Comparison of ENCODE assay signal across 12 cellular contexts in genomic region chr19:58516964-58517833, GRCh38. TPM values are rescaled to one million over a fixed set of nuclear protein-coding genes. Genes with fewer than 3 reads are reported as not detected.
DNase-seq lines count a peak whose midpoint lies in the region; ATAC-seq, FAIRE-seq and TF ChIP-seq lines count a peak whose summit lies in the region.
"Had no signal": no experiment of that assay in that cellular context is flagged by ENCODE, and none has a peak within 500 bp of the region (broad histone marks: within the 10 kb centered on the region; RNA-seq: fewer than 3 reads in every experiment).

No MANE protein-coding gene starts in this region.

- H3K9me3 ChIP-seq in pancreas, result no peaks in the 10 kb centered on the region

- FAIRE-seq in pancreas (lab: Jason Lieb, UNC), result no peak
- FAIRE-seq: TTC549 had no signal

- intact Hi-C loops in pancreas (cut with DNase I), result no loop called here

- no peak overlapping the region for H3K4me3 ChIP-seq in LNCaP clone FGC (ENCODE audit: low read depth, low read length)
- H3K4me3 ChIP-seq in pancreas, result no peak overlapping the region

- TF ChIP-seq CTCF in LNCaP clone FGC (IDR thresholded peaks at IDR 0.05; ENCODE audit: control insufficient read depth, extremely low read depth, insufficient read depth) (peak; percentile 30), brain (conservative IDR thresholded peaks at IDR 0.05) (no peak), pancreas (IDR thresholded peaks at IDR 0.05) (no peak)

- H3K27ac ChIP-seq in pancreas, result no peak overlapping the region

- H3K27ac Mint-ChIP-seq in activated CD8-positive, alpha-beta memory T cell treated with anti-CD3 and anti-CD28 coated beads, Interleukin-2, amount 10 ng/mL, durations not matched to agents 7 days and 5 days, result no peak overlapping the region
- peak overlapping the region in 2 of 5 experiments; percentile 21 to 98 for H3K27ac Mint-ChIP-seq in brain

- H3K4me1 ChIP-seq in pancreas, result peaks cover 8 to 14% (median 13%) of the 10 kb centered on the region in 3 donors

- H3K4me3 Mint-ChIP-seq in activated CD8-positive, alpha-beta memory T cell treated with anti-CD3 and anti-CD28 coated beads, Interleukin-2, amount 10 ng/mL, durations not matched to agents 7 days and 5 days, result no peak overlapping the region
- peak overlapping the region in 4 of 5 experiments; percentile 24 to 93 (median 29) for H3K4me3 Mint-ChIP-seq in brain

- peaks cover 63% of the 10 kb centered on the region for H3K4me1 Mint-ChIP-seq in activated CD8-positive, alpha-beta memory T cell treated with anti-CD3 and anti-CD28 coated beads, Interleukin-2, amount 10 ng/mL, durations not matched to agents 7 days and 5 days
- H3K4me1 Mint-ChIP-seq in brain, result peaks cover 64% of the 10 kb centered on the region

- 89% methylated on average over 59 to 65 of the region's 65 CpGs for WGBS in pancreas, 2 donors

- H3K27me3 Mint-ChIP-seq in activated CD8-positive, alpha-beta memory T cell treated with anti-CD3 and anti-CD28 coated beads, Interleukin-2, amount 10 ng/mL, durations not matched to agents 7 days and 5 days, result no peaks in the 10 kb centered on the region
- H3K27me3 Mint-ChIP-seq in brain, result peaks cover 16% of the 10 kb centered on the region

- H3K9me3 Mint-ChIP-seq in activated CD8-positive, alpha-beta memory T cell treated with anti-CD3 and anti-CD28 coated beads, Interleukin-2, amount 10 ng/mL, durations not matched to agents 7 days and 5 days (ENCODE audit: low read depth), result no peaks in the 10 kb centered on the region
- H3K9me3 Mint-ChIP-seq in brain, result no peaks in the 10 kb centered on the region

- H3K36me3 Mint-ChIP-seq in activated CD8-positive, alpha-beta memory T cell treated with anti-CD3 and anti-CD28 coated beads, Interleukin-2, amount 10 ng/mL, durations not matched to agents 7 days and 5 days, result peaks cover 9% of the 10 kb centered on the region
- H3K36me3 Mint-ChIP-seq in brain, result peaks cover 12% of the 10 kb centered on the region

- peaks cover 0 to 8% (median 0%) of the 10 kb centered on the region in 3 donors for H3K36me3 ChIP-seq in pancreas

- DNase-seq in activated CD8-positive, alpha-beta memory T cell treated with anti-CD3 and anti-CD28 coated beads, Interleukin-2, amount 10 ng/mL, durations not matched to agents 7 days and 5 days, result peak; percentile 40
- no peak for DNase-seq in activated CD8-positive, alpha-beta memory T cell treated with anti-CD3 and anti-CD28 coated beads, Interleukin-2, amount 50 U/mL, for 4 hours
- DNase-seq in LNCaP clone FGC (ENCODE audit: low read depth) (no peak), pancreas (peak in 4 of 6 donors; percentile 7 to 77 (median 39)), dermis blood vessel endothelial cell (no peak), NCI-H524 treated with DMSO at 0.1 percent for 48 hours (lab: John Stamatoyannopoulos, UW) (no peak)
- no peak for DNase-seq in activated CD4-positive, CD25-positive, alpha-beta regulatory T cell (lab: John Stamatoyannopoulos, UW)
- DNase-seq: erythroblast, NCI-H2107, RPMI8226 had no signal

- CTCF ChIA-PET in activated CD8-positive, alpha-beta memory T cell treated with anti-CD3 and anti-CD28 coated beads, Interleukin-2, amount 10 ng/mL, durations not matched to agents 7 days and 5 days (lab: Charles Lee), result interaction anchor here (0.6 to 7.7 kb wide), 5 partner anchors 12 to 61 kb away, joined by 3 to 153 read pairs (median 30); partner anchors contain the start of gene TRIM28

- no peak for ATAC-seq in activated CD8-positive, alpha-beta memory T cell treated with anti-CD3 and anti-CD28 coated beads, Interleukin-2, amount 10 ng/mL, durations not matched to agents 7 days and 5 days
- ATAC-seq in pancreas, result no peak

- H3K27me3 ChIP-seq in pancreas, result no peaks in the 10 kb centered on the region

RNA-seq across cellular contexts. Expression of gene ZBTB45, which starts 2.4 kb away (rescaled TPM):
- total RNA-seq in activated CD8-positive, alpha-beta memory T cell treated with anti-CD3 and anti-CD28 coated beads, Interleukin-2, amount 10 ng/mL, durations not matched to agents 7 days and 5 days, result 10 to 100 TPM; 15.1 to 16.9 TPM
- polyA plus RNA-seq in brain (ENCODE audit: insufficient read depth, low read depth, low replicate concordance), result 16.1 TPM
- 1 to 10 TPM; 4.3 to 9.3 (median 6.3) TPM for total RNA-seq in pancreas
- polyA plus RNA-seq in pancreas, result 1 to 10 TPM; 5.8 to 7.5 TPM
- total RNA-seq in dermis blood vessel endothelial cell, result 6.1 and 9.3 TPM in 2 replicates

RNA-seq across cellular contexts. Expression of gene SLC27A5, which starts 5.4 kb away (rescaled TPM):
- 10 to 100 TPM; 22.9 to 23.6 TPM for total RNA-seq in activated CD8-positive, alpha-beta memory T cell treated with anti-CD3 and anti-CD28 coated beads, Interleukin-2, amount 10 ng/mL, durations not matched to agents 7 days and 5 days
- polyA plus RNA-seq in brain (ENCODE audit: insufficient read depth, low read depth, low replicate concordance), result 30.5 TPM
- total RNA-seq in pancreas, result 1 to 10 TPM; 3.0 to 6.7 (median 5.0) TPM
- 10 to 100 TPM; 12.8 to 15.6 TPM for polyA plus RNA-seq in pancreas
- total RNA-seq in dermis blood vessel endothelial cell, result 3.7 and 4.1 TPM in 2 replicates

RNA-seq across cellular contexts. Expression of gene TRIM28, which starts 26.7 kb away (rescaled TPM):
- total RNA-seq in activated CD8-positive, alpha-beta memory T cell treated with anti-CD3 and anti-CD28 coated beads, Interleukin-2, amount 10 ng/mL, durations not matched to agents 7 days and 5 days, result 100 to 1,000 TPM; 488 to 571 TPM
- polyA plus RNA-seq in brain (ENCODE audit: insufficient read depth, low read depth, low replicate concordance) (698 TPM), pancreas (100 to 1,000 TPM; 189 to 208 TPM)
- total RNA-seq in pancreas (100 to 1,000 TPM; 128 to 212 (median 174) TPM), dermis blood vessel endothelial cell (259 and 492 TPM in 2 replicates)

RNA-seq across cellular contexts. Expression of gene CHMP2A, which starts 37.7 kb away (rescaled TPM):
- total RNA-seq in activated CD8-positive, alpha-beta memory T cell treated with anti-CD3 and anti-CD28 coated beads, Interleukin-2, amount 10 ng/mL, durations not matched to agents 7 days and 5 days, result 100 to 1,000 TPM in 1 of 2 experiments, 10 to 100 TPM in 1; 96.4 to 108 TPM
- polyA plus RNA-seq in brain (ENCODE audit: insufficient read depth, low read depth, low replicate concordance) (216 TPM), pancreas (100 to 1,000 TPM; 108 to 118 TPM)
- total RNA-seq in pancreas (10 to 100 TPM; 45.8 to 68.0 (median 58.4) TPM), dermis blood vessel endothelial cell (84.6 and 107 TPM in 2 replicates)

RNA-seq across cellular contexts. Expression of gene ZNF446, which starts 41.0 kb away (rescaled TPM):
- total RNA-seq in activated CD8-positive, alpha-beta memory T cell treated with anti-CD3 and anti-CD28 coated beads, Interleukin-2, amount 10 ng/mL, durations not matched to agents 7 days and 5 days, result 1 to 10 TPM; 5.9 to 7.4 TPM
- polyA plus RNA-seq in brain (ENCODE audit: insufficient read depth, low read depth, low replicate concordance) (13.5 TPM), pancreas (10 to 100 TPM; 19.9 to 23.6 TPM)
- total RNA-seq in pancreas (1 to 10 TPM; 4.4 to 6.6 (median 5.1) TPM), dermis blood vessel endothelial cell (7.1 and 7.6 TPM in 2 replicates)

Comparison
In these comparisons a context has a peak if more than half of its experiments do, and no peak if none do; other contexts are left out.
1. DNase-seq: peak in activated CD8-positive, alpha-beta memory T cell treated with anti-CD3 and anti-CD28 coated beads, Interleukin-2, amount 10 ng/mL, durations not matched to agents 7 days and 5 days (single experiment) and pancreas (4 of 6); none in activated CD8-positive, alpha-beta memory T cell treated with anti-CD3 and anti-CD28 coated beads, Interleukin-2, amount 50 U/mL, for 4 hours (single experiment), LNCaP clone FGC (single experiment), dermis blood vessel endothelial cell (single experiment), NCI-H524 treated with DMSO at 0.1 percent for 48 hours (single experiment) and activated CD4-positive, CD25-positive, alpha-beta regulatory T cell (0 of 4).